Comparison of ENCODE assay signal across 11 cellular contexts in genomic region chr7:47328392-47329319, GRCh38.
DNase-seq lines count a peak whose midpoint lies in the region; ATAC-seq and TF ChIP-seq lines count a peak whose summit lies in the region.
"Had no signal": no experiment of that assay in that cellular context is flagged by ENCODE, and none has a peak within 500 bp of the region (broad histone marks: within the 10 kb centered on the region; RNA-seq: fewer than 3 reads in every experiment).

No MANE protein-coding gene starts in this region.

- CTCF ChIA-PET in activated CD8-positive, alpha-beta T cell treated with anti-CD3 and anti-CD28 coated beads, Interleukin-2, amount 10 ng/mL, durations not matched to agents 7 days and 5 days (lab: Charles Lee), result no interaction called here

- POLR2A ChIA-PET in activated CD8-positive, alpha-beta T cell treated with anti-CD3 and anti-CD28 coated beads, Interleukin-2, amount 10 ng/mL, durations not matched to agents 7 days and 5 days (lab: Charles Lee), result no interaction called here

- H3K27me3 ChIP-seq in SJSA1 (replicated peaks), result no peaks in the 10 kb centered on the region
- no peaks in the 10 kb centered on the region for H3K27me3 ChIP-seq in neuron (ENCODE audit: insufficient read depth, low read length)
- H3K27me3 ChIP-seq: MG63 had no signal

- peak overlapping the region; percentile 37 for H2AFZ ChIP-seq in neuron (ENCODE audit: low read depth, low read length)

- no peaks in the 10 kb centered on the region for H3K36me3 Mint-ChIP-seq in glutamatergic neuron (ENCODE audit: unreplicated experiment)
- no peaks in the 10 kb centered on the region for H3K36me3 Mint-ChIP-seq in activated CD8-positive, alpha-beta T cell treated with anti-CD3 and anti-CD28 coated beads, Interleukin-2, amount 10 ng/mL, durations not matched to agents 7 days and 5 days (ENCODE audit: low read depth)
- H3K36me3 Mint-ChIP-seq: activated naive CD4-positive, alpha-beta T cell treated with anti-CD3 and anti-CD28 coated beads, Interleukin-2, amount 50 U/mL, for 24 hours had no signal

- H3K27ac ChIP-seq in 22Rv1 (peak overlapping the region; percentile 41), SJSA1 (peak overlapping the region; percentile 67; the same call in 1 of the 2 replicates)

- peaks cover 18% of the 10 kb centered on the region for H3K4me1 Mint-ChIP-seq in glutamatergic neuron (ENCODE audit: low read depth, unreplicated experiment)
- no peaks in the 10 kb centered on the region for H3K4me1 Mint-ChIP-seq in activated CD8-positive, alpha-beta T cell treated with anti-CD3 and anti-CD28 coated beads, Interleukin-2, amount 10 ng/mL, durations not matched to agents 7 days and 5 days (ENCODE audit: low read depth)
- H3K4me1 Mint-ChIP-seq: activated naive CD4-positive, alpha-beta T cell treated with anti-CD3 and anti-CD28 coated beads, Interleukin-2, amount 50 U/mL, for 24 hours had no signal

- DNase-seq in SJSA1 (ENCODE audit: low read depth in 1 of 2, low spot score in 2 of 2), result peak in 1 of 2 experiments; percentile 14
- peak; percentile 40 for DNase-seq in glutamatergic neuron
- no peak for DNase-seq in mucosa of gallbladder (ENCODE audit: low spot score)
- no peak for DNase-seq in activated CD8-positive, alpha-beta T cell treated with anti-CD3 and anti-CD28 coated beads, Interleukin-2, amount 10 ng/mL, durations not matched to agents 7 days and 5 days
- DNase-seq: stimulated activated CD4-positive, alpha-beta T cell treated with anti-CD3 and anti-CD28 coated beads, Interleukin-4, amount 100 ng/mL, for 24 hours had no signal

- peak overlapping the region; percentile 45 for H3K27ac Mint-ChIP-seq in glutamatergic neuron (ENCODE audit: unreplicated experiment)
- H3K27ac Mint-ChIP-seq in activated CD8-positive, alpha-beta T cell treated with anti-CD3 and anti-CD28 coated beads, Interleukin-2, amount 10 ng/mL, durations not matched to agents 7 days and 5 days, result no peak overlapping the region
- H3K27ac Mint-ChIP-seq: activated naive CD4-positive, alpha-beta T cell treated with anti-CD3 and anti-CD28 coated beads, Interleukin-2, amount 50 U/mL, for 24 hours had no signal

- no peaks in the 10 kb centered on the region for H3K9me3 Mint-ChIP-seq in glutamatergic neuron (ENCODE audit: unreplicated experiment)
- no peaks in the 10 kb centered on the region for H3K9me3 Mint-ChIP-seq in activated CD8-positive, alpha-beta T cell treated with anti-CD3 and anti-CD28 coated beads, Interleukin-2, amount 10 ng/mL, durations not matched to agents 7 days and 5 days (ENCODE audit: insufficient read depth)
- H3K9me3 Mint-ChIP-seq: activated naive CD4-positive, alpha-beta T cell treated with anti-CD3 and anti-CD28 coated beads, Interleukin-2, amount 50 U/mL, for 24 hours had no signal

- ATAC-seq in HG03342 (IDR thresholded peaks at IDR 0.05; ENCODE audit: unreplicated experiment), result no peak
- ATAC-seq in activated CD8-positive, alpha-beta T cell treated with anti-CD3 and anti-CD28 coated beads, Interleukin-2, amount 10 ng/mL, durations not matched to agents 7 days and 5 days, result no peak
- no peak for ATAC-seq in HG03025 (IDR thresholded peaks at IDR 0.05; ENCODE audit: low FRiP score, unreplicated experiment)

- H3K4me1 ChIP-seq in SJSA1 (replicated peaks), result peaks cover 60% of the 10 kb centered on the region
- peaks cover 51% of the 10 kb centered on the region for H3K4me1 ChIP-seq in neuron (ENCODE audit: insufficient read depth, low read length)

- no peak overlapping the region for H3K4me3 ChIP-seq in SJSA1
- peak overlapping the region; percentile 62 for H3K4me3 ChIP-seq in neuron (ENCODE audit: low read length)

- no peaks in the 10 kb centered on the region for H3K27me3 Mint-ChIP-seq in glutamatergic neuron (ENCODE audit: unreplicated experiment)
- peaks cover 2% of the 10 kb centered on the region for H3K27me3 Mint-ChIP-seq in activated CD8-positive, alpha-beta T cell treated with anti-CD3 and anti-CD28 coated beads, Interleukin-2, amount 10 ng/mL, durations not matched to agents 7 days and 5 days (ENCODE audit: low read depth)
- H3K27me3 Mint-ChIP-seq: activated naive CD4-positive, alpha-beta T cell treated with anti-CD3 and anti-CD28 coated beads, Interleukin-2, amount 50 U/mL, for 24 hours had no signal

- TF ChIP-seq CTCF in 22Rv1 (IDR thresholded peaks at IDR 0.05) (no peak), glutamatergic neuron (IDR thresholded peaks at IDR 0.05; ENCODE audit: partially characterized antibody, unreplicated experiment) (no peak)

- H3K9me3 ChIP-seq in SJSA1 (replicated peaks), result no peaks in the 10 kb centered on the region
- H3K9me3 ChIP-seq in neuron (ENCODE audit: low read length), result no peaks in the 10 kb centered on the region
- H3K9me3 ChIP-seq: MG63 had no signal

- peak overlapping the region; percentile 76 for H3K4me3 Mint-ChIP-seq in glutamatergic neuron (ENCODE audit: unreplicated experiment)
- no peak overlapping the region for H3K4me3 Mint-ChIP-seq in activated CD8-positive, alpha-beta T cell treated with anti-CD3 and anti-CD28 coated beads, Interleukin-2, amount 10 ng/mL, durations not matched to agents 7 days and 5 days
- H3K4me3 Mint-ChIP-seq: activated naive CD4-positive, alpha-beta T cell treated with anti-CD3 and anti-CD28 coated beads, Interleukin-2, amount 50 U/mL, for 24 hours had no signal

- peaks cover 64% of the 10 kb centered on the region for H3K36me3 ChIP-seq in SJSA1
- H3K36me3 ChIP-seq in neuron (ENCODE audit: insufficient read depth, low read length), result no peaks in the 10 kb centered on the region
